ENCODE assay signal across 30 cellular contexts in genomic region chr15:50496692-50497091, GRCh38. TPM values are rescaled to one million over a fixed set of nuclear protein-coding genes. Genes with fewer than 3 reads are reported as not detected.
A peak's percentile ranks its signal among the peaks of the same experiment; 100 is the strongest.
DNase-seq lines count a peak whose midpoint lies in the region; ATAC-seq and TF ChIP-seq lines count a peak whose summit lies in the region.
"Had no signal": no experiment of that assay in that cellular context is flagged by ENCODE, and none has a peak within 500 bp of the region (broad histone marks: within the 10 kb centered on the region; RNA-seq: fewer than 3 reads in every experiment).

No MANE protein-coding gene starts in this region.

- no peak for TF ChIP-seq CTCF in endodermal cell (conservative IDR thresholded peaks at IDR 0.05)

- H3K4me2 ChIP-seq in trophoblast cell (ENCODE audit: low read length) = no peak overlapping the region
- H3K4me2 ChIP-seq: KMS-11 had no signal

- no peaks in the 10 kb centered on the region for H3K79me2 ChIP-seq in trophoblast cell (ENCODE audit: control insufficient read depth, insufficient read depth, low read length, poor library complexity)

- no peak overlapping the region for H3K23ac ChIP-seq in trophoblast cell (ENCODE audit: low read length)

- H3K27ac Mint-ChIP-seq in activated naive CD8-positive, alpha-beta T cell treated with anti-CD3 and anti-CD28 coated beads, Interleukin-2, amount 50 U/mL, for 24 hours = peak overlapping the region; percentile 27
- H3K27ac Mint-ChIP-seq in activated naive CD8-positive, alpha-beta T cell treated with anti-CD3 and anti-CD28 coated beads for 36 hours = no peak overlapping the region
- H3K27ac Mint-ChIP-seq in endodermal cell = peak overlapping the region; percentile 22
- H3K27ac Mint-ChIP-seq: CD4-positive, alpha-beta memory T cell; IgD-negative memory B cell had no signal

- no peaks in the 10 kb centered on the region for H3K27me3 ChIP-seq in endodermal cell (ENCODE audit: control insufficient read depth, insufficient read depth, low read length, poor library complexity, severe bottlenecking)
- no peaks in the 10 kb centered on the region for H3K27me3 ChIP-seq in trophoblast cell (ENCODE audit: insufficient read depth, low read length)
- H3K27me3 ChIP-seq: SJSA1 had no signal

- no peak overlapping the region for H3K18ac ChIP-seq in trophoblast cell (ENCODE audit: low read length)

- H3K9me3 Mint-ChIP-seq in activated naive CD8-positive, alpha-beta T cell treated with anti-CD3 and anti-CD28 coated beads, Interleukin-2, amount 50 U/mL, for 24 hours = no peaks in the 10 kb centered on the region
- H3K9me3 Mint-ChIP-seq in activated naive CD8-positive, alpha-beta T cell treated with anti-CD3 and anti-CD28 coated beads for 36 hours = no peaks in the 10 kb centered on the region
- H3K9me3 Mint-ChIP-seq in endodermal cell = no peaks in the 10 kb centered on the region
- H3K9me3 Mint-ChIP-seq: CD4-positive, alpha-beta memory T cell; IgD-negative memory B cell had no signal

- H3K14ac ChIP-seq in trophoblast cell (ENCODE audit: low read length) = no peak overlapping the region

- no peaks in the 10 kb centered on the region for H3K27me3 Mint-ChIP-seq in activated naive CD8-positive, alpha-beta T cell treated with anti-CD3 and anti-CD28 coated beads, Interleukin-2, amount 50 U/mL, for 24 hours
- no peaks in the 10 kb centered on the region for H3K27me3 Mint-ChIP-seq in activated naive CD8-positive, alpha-beta T cell treated with anti-CD3 and anti-CD28 coated beads for 36 hours
- no peaks in the 10 kb centered on the region for H3K27me3 Mint-ChIP-seq in endodermal cell (ENCODE audit: insufficient read depth)
- H3K27me3 Mint-ChIP-seq: CD4-positive, alpha-beta memory T cell; IgD-negative memory B cell had no signal

- H2AFZ ChIP-seq in trophoblast cell (ENCODE audit: insufficient read depth, low read length, poor library complexity) = no peak overlapping the region

- no peak overlapping the region for H3K4ac ChIP-seq in trophoblast cell (ENCODE audit: low read depth, low read length)

- H2BK120ac ChIP-seq in trophoblast cell (ENCODE audit: insufficient read depth, low read length, poor library complexity) = no peak overlapping the region

- H3K9me3 ChIP-seq in SK-N-MC (ENCODE audit: low read depth, low read length) = no peaks in the 10 kb centered on the region
- H3K9me3 ChIP-seq in endodermal cell (ENCODE audit: control insufficient read depth, low read length) = no peaks in the 10 kb centered on the region
- H3K9me3 ChIP-seq in trophoblast cell (ENCODE audit: insufficient read depth, low read depth, low read length) = no peaks in the 10 kb centered on the region
- H3K9me3 ChIP-seq: Caco-2, SJSA1 had no signal

- H3K36me3 Mint-ChIP-seq in activated naive CD8-positive, alpha-beta T cell treated with anti-CD3 and anti-CD28 coated beads, Interleukin-2, amount 50 U/mL, for 24 hours (ENCODE audit: low read depth) = peaks cover 56% of the 10 kb centered on the region
- peaks cover 18% of the 10 kb centered on the region for H3K36me3 Mint-ChIP-seq in activated naive CD8-positive, alpha-beta T cell treated with anti-CD3 and anti-CD28 coated beads for 36 hours
- H3K36me3 Mint-ChIP-seq in endodermal cell (ENCODE audit: low read depth) = peaks cover 71% of the 10 kb centered on the region

- DNase-seq in activated naive CD8-positive, alpha-beta T cell treated with anti-CD3 and anti-CD28 coated beads, Interleukin-2, amount 50 U/mL, for 24 hours = no peak
- DNase-seq in activated naive CD8-positive, alpha-beta T cell treated with anti-CD3 and anti-CD28 coated beads for 36 hours = no peak
- DNase-seq in SK-N-MC (ENCODE audit: low read depth, low spot score) (no peak), endodermal cell (no peak), trophoblast cell (no peak), nucleus accumbens (lab: John Stamatoyannopoulos, UW) (no peak)
- DNase-seq: C1 segment of cervical spinal cord; Caco-2; CD4-positive, alpha-beta memory T cell; DMS 273 treated with DMSO at 0.1 percent for 48 hours; DMS79; EL; GDM1; MM.1S; NCI-H1048; NCI-H1417; NCI-H1694; NCI-H2029 treated with DMSO at 0.1 percent for 48 hours; NCI-H2227 treated with DMSO at 0.1 percent for 48 hours; NCI-H510A; NCI-H69; Right ventricle myocardium superior; RPMI8226 had no signal

- 96 to 100% methylated on average over 2 of the region's 2 CpGs for WGBS in endodermal cell (ENCODE audit: insufficient coverage in 1 of 2, insufficient read length in 1 of 2), 2 experiments
- whole genome bisulfite sequencing in trophoblast cell (ENCODE audit: extremely low coverage, insufficient coverage, insufficient read length) = no CpG with 5 or more reads among the region's 2 CpGs

- ATAC-seq in activated naive CD8-positive, alpha-beta T cell treated with anti-CD3 and anti-CD28 coated beads, Interleukin-2, amount 50 U/mL, for 24 hours = peak; percentile 69
- no peak for ATAC-seq in GM18909 (IDR thresholded peaks at IDR 0.05; ENCODE audit: poor library complexity, unreplicated experiment)
- ATAC-seq: HCT116 had no signal

- H3K4me3 ChIP-seq in SK-N-MC (no peak overlapping the region), endodermal cell (ENCODE audit: low read length) (no peak overlapping the region), trophoblast cell (ENCODE audit: low read depth, low read length) (no peak overlapping the region)
- H3K4me3 ChIP-seq: SJSA1 had no signal

- H3K4me1 Mint-ChIP-seq in activated naive CD8-positive, alpha-beta T cell treated with anti-CD3 and anti-CD28 coated beads, Interleukin-2, amount 50 U/mL, for 24 hours = peaks cover 2% of the 10 kb centered on the region
- H3K4me1 Mint-ChIP-seq in activated naive CD8-positive, alpha-beta T cell treated with anti-CD3 and anti-CD28 coated beads for 36 hours = no peaks in the 10 kb centered on the region
- no peaks in the 10 kb centered on the region for H3K4me1 Mint-ChIP-seq in endodermal cell
- H3K4me1 Mint-ChIP-seq: CD4-positive, alpha-beta memory T cell had no signal

- no peak overlapping the region for H3K4me3 Mint-ChIP-seq in activated naive CD8-positive, alpha-beta T cell treated with anti-CD3 and anti-CD28 coated beads, Interleukin-2, amount 50 U/mL, for 24 hours
- H3K4me3 Mint-ChIP-seq in activated naive CD8-positive, alpha-beta T cell treated with anti-CD3 and anti-CD28 coated beads for 36 hours = no peak overlapping the region
- H3K4me3 Mint-ChIP-seq in endodermal cell = no peak overlapping the region
- H3K4me3 Mint-ChIP-seq: CD4-positive, alpha-beta memory T cell; IgD-negative memory B cell had no signal

- no peak overlapping the region for H4K8ac ChIP-seq in trophoblast cell (ENCODE audit: low read depth, low read length)

- no peak overlapping the region for H4K12ac ChIP-seq in trophoblast cell (ENCODE audit: low read depth, low read length)

- H4K91ac ChIP-seq in trophoblast cell (ENCODE audit: low read depth, low read length) = no peak overlapping the region

- H3K4me1 ChIP-seq in endodermal cell (ENCODE audit: control insufficient read depth, insufficient read depth, low read length) (no peaks in the 10 kb centered on the region), trophoblast cell (ENCODE audit: control insufficient read depth in 1 of 2, insufficient read depth in 2 of 2, low read length in 2 of 2) (no peaks in the 10 kb centered on the region)
- H3K4me1 ChIP-seq: Caco-2, SJSA1 had no signal

- H3K79me1 ChIP-seq in trophoblast cell (ENCODE audit: low read length) = no peaks in the 10 kb centered on the region

- H2BK5ac ChIP-seq in trophoblast cell (ENCODE audit: low read depth, low read length, poor library complexity) = no peak overlapping the region

- H3K9ac ChIP-seq in SK-N-MC (ENCODE audit: insufficient read length) = no peak overlapping the region
- H3K9ac ChIP-seq in endodermal cell (ENCODE audit: extremely low read depth, low read length, poor library complexity, severe bottlenecking) = no peak overlapping the region
- peak overlapping the region; percentile 61 for H3K9ac ChIP-seq in trophoblast cell (ENCODE audit: low read length)
- H3K9ac ChIP-seq: KMS-11 had no signal

- H2BK12ac ChIP-seq in trophoblast cell (ENCODE audit: low read length) = no peak overlapping the region

- peak overlapping the region; percentile 67 for H3K27ac ChIP-seq in SK-N-MC
- no peak overlapping the region for H3K27ac ChIP-seq in endodermal cell (ENCODE audit: low read depth, low read length)
- no peak overlapping the region for H3K27ac ChIP-seq in trophoblast cell (ENCODE audit: low read depth, low read length)
- H3K27ac ChIP-seq: HL-60, KMS-11, SJSA1 had no signal

- peaks cover 68% of the 10 kb centered on the region for H3K36me3 ChIP-seq in SK-N-MC (ENCODE audit: insufficient read depth, low read length)
- peaks cover 92% of the 10 kb centered on the region for H3K36me3 ChIP-seq in endodermal cell (ENCODE audit: control insufficient read depth, insufficient read depth, low read length)
- peaks cover 17 to 26% of the 10 kb centered on the region in 2 experiments for H3K36me3 ChIP-seq in trophoblast cell (ENCODE audit: control insufficient read depth in 1 of 2, insufficient read depth in 2 of 2, low read length in 2 of 2)

- H2AK5ac ChIP-seq in trophoblast cell (ENCODE audit: low read length) = no peak overlapping the region

RNA-seq across cellular contexts. Expression of gene USP50, which starts 49.8 kb away (rescaled TPM):
- not detected for total RNA-seq in activated naive CD8-positive, alpha-beta T cell treated with anti-CD3 and anti-CD28 coated beads for 36 hours
- total RNA-seq in endodermal cell = 1 to 10 TPM; 2.1 to 4.6 TPM
- polyA plus RNA-seq in endodermal cell (2013, experiment 1 of 2) = not detected
- polyA plus RNA-seq in endodermal cell (2013, experiment 2 of 2) = not detected
- polyA plus RNA-seq in trophoblast cell (2013) = not detected in 2 replicates
- total RNA-seq: CD4-positive, alpha-beta memory T cell; H4; SJSA1 had no signal
- polyA plus RNA-seq: CD4-positive, alpha-beta memory T cell; IgD-negative memory B cell had no signal
